16 cellular contexts compared by ENCODE assay signal in genomic region chr13:69820180-69820579, GRCh38.
A peak's percentile ranks its signal among the peaks of the same experiment; 100 is the strongest.
DNase-seq lines count a peak whose midpoint lies in the region; ATAC-seq and TF ChIP-seq lines count a peak whose summit lies in the region.
"Had no signal": no experiment of that assay in that cellular context is flagged by ENCODE, and none has a peak within 500 bp of the region (broad histone marks: within the 10 kb centered on the region; RNA-seq: fewer than 3 reads in every experiment).

No MANE protein-coding gene starts in this region.

- H3K27ac ChIP-seq in Karpas-422 (ENCODE audit: low read length): no peak overlapping the region
- no peak overlapping the region for H3K27ac ChIP-seq in SU-DHL-6 (ENCODE audit: low read depth, low read length)
- H3K27ac ChIP-seq: BLaER1 treated with 17β-estradiol and CSF1 and Interleukin-3, amounts not matched to agents 10 nM and 100 nM; HL-60 had no signal

- H3K4me1 ChIP-seq in BE2C (peaks cover 18% of the 10 kb centered on the region; the same call in 1 of the 2 replicates), Karpas-422 (ENCODE audit: low read length) (no peaks in the 10 kb centered on the region)
- H3K4me1 ChIP-seq: BLaER1 treated with 17β-estradiol and CSF1 and Interleukin-3, amounts not matched to agents 10 nM and 100 nM had no signal

- H3F3A ChIP-seq in SU-DHL-6 (ENCODE audit: insufficient read depth): no peaks in the 10 kb centered on the region

- H3K9me2 ChIP-seq in Karpas-422 (replicated peaks; ENCODE audit: insufficient read depth, low read length) (no peaks in the 10 kb centered on the region), SU-DHL-6 (replicated peaks; ENCODE audit: insufficient read depth, low read length) (no peaks in the 10 kb centered on the region)

- no peaks in the 10 kb centered on the region for H3K27me3 ChIP-seq in BE2C
- no peaks in the 10 kb centered on the region for H3K27me3 ChIP-seq in Karpas-422 (ENCODE audit: low read length)
- H3K27me3 ChIP-seq in SU-DHL-6 (ENCODE audit: low read length): no peaks in the 10 kb centered on the region
- H3K27me3 ChIP-seq: BLaER1 treated with 17β-estradiol and CSF1 and Interleukin-3, amounts not matched to agents 10 nM and 100 nM had no signal

- H2AFZ ChIP-seq in Karpas-422 (ENCODE audit: low read length): peak overlapping the region; percentile 81; the same call in 1 of the 2 replicates
- peak overlapping the region; percentile 89 for H2AFZ ChIP-seq in SU-DHL-6 (ENCODE audit: low read depth, low read length, severe bottlenecking)

- H3K79me2 ChIP-seq in Karpas-422 (ENCODE audit: low read length): no peaks in the 10 kb centered on the region
- no peaks in the 10 kb centered on the region for H3K79me2 ChIP-seq in SU-DHL-6 (ENCODE audit: insufficient read depth, low read length)

- H3K9ac ChIP-seq in Karpas-422 (ENCODE audit: low read length): no peak overlapping the region
- H3K9ac ChIP-seq in SU-DHL-6 (ENCODE audit: low read length): no peak overlapping the region
- H3K9ac ChIP-seq: BLaER1 treated with 17β-estradiol and CSF1 and Interleukin-3, amounts not matched to agents 10 nM and 100 nM had no signal

- no peak for TF ChIP-seq CTCF in BE2C (IDR thresholded peaks at IDR 0.05; ENCODE audit: low read depth, low read length)
- TF ChIP-seq CTCF in SU-DHL-6 (IDR thresholded peaks at IDR 0.05; ENCODE audit: insufficient read depth, low read length, poor library complexity, severe bottlenecking): no peak

- no peak for DNase-seq in BE2C
- DNase-seq in Karpas-422: no peak
- peak; percentile 28 for DNase-seq in OCI-M1 (lab: John Stamatoyannopoulos, UW)
- no peak for DNase-seq in epidermal melanocyte (ENCODE audit: insufficient read length, low spot score)
- DNase-seq in activated CD4-positive, alpha-beta T cell treated with anti-CD3 and anti-CD28 coated beads for 4 hours: no peak
- DNase-seq in stimulated activated effector memory CD8-positive, alpha-beta T cell treated with anti-CD3 and anti-CD28 coated beads, Interleukin-12 subunit alpha, Interleukin-12 subunit beta, amount 100 ng/mL, for 72 hours (ENCODE audit: low spot score in 2 of 2): no peak
- DNase-seq: 8988T; Calu3; CD8-positive, alpha-beta T cell; DMS79 treated with DMSO at 0.1 percent for 48 hours; GF-D8; H9 had no signal

- no peaks in the 10 kb centered on the region for H3K36me3 Mint-ChIP-seq in stimulated activated effector memory CD8-positive, alpha-beta T cell treated with anti-CD3 and anti-CD28 coated beads, Interleukin-12 subunit alpha, Interleukin-12 subunit beta, amount 100 ng/mL, for 72 hours
- H3K36me3 Mint-ChIP-seq: CD8-positive, alpha-beta T cell had no signal

- no peak overlapping the region for H3K4me3 Mint-ChIP-seq in stimulated activated effector memory CD8-positive, alpha-beta T cell treated with anti-CD3 and anti-CD28 coated beads, Interleukin-12 subunit alpha, Interleukin-12 subunit beta, amount 100 ng/mL, for 72 hours
- H3K4me3 Mint-ChIP-seq: CD8-positive, alpha-beta T cell; H9 had no signal

- no peak for ATAC-seq in HG02938 (IDR thresholded peaks at IDR 0.05; ENCODE audit: unreplicated experiment)
- no peak for ATAC-seq in stimulated activated effector memory CD8-positive, alpha-beta T cell treated with anti-CD3 and anti-CD28 coated beads, Interleukin-12 subunit alpha, Interleukin-12 subunit beta, amount 100 ng/mL, for 72 hours
- ATAC-seq: CD8-positive, alpha-beta T cell had no signal

- H3K4me2 ChIP-seq in Karpas-422 (ENCODE audit: low read depth, low read length, poor library complexity, severe bottlenecking) (peak overlapping the region; percentile 23), SU-DHL-6 (ENCODE audit: low read depth, low read length, poor library complexity, severe bottlenecking) (peak overlapping the region; percentile 46)
- H3K4me2 ChIP-seq: BLaER1 treated with 17β-estradiol and CSF1 and Interleukin-3, amounts not matched to agents 10 nM and 100 nM had no signal

- H3K9me3 ChIP-seq in BE2C: no peaks in the 10 kb centered on the region
- H3K9me3 ChIP-seq in Karpas-422 (ENCODE audit: low read length): no peaks in the 10 kb centered on the region
- H3K9me3 ChIP-seq in SU-DHL-6 (ENCODE audit: insufficient read depth, low read length): no peaks in the 10 kb centered on the region
- H3K9me3 ChIP-seq: BLaER1 treated with 17β-estradiol and CSF1 and Interleukin-3, amounts not matched to agents 10 nM and 100 nM had no signal

- H3K4me3 ChIP-seq in BE2C (ENCODE audit: low read depth, low read length) (0 out of 2 replicates have a peak overlapping the region, but pooled peaks have one; percentile 4), Karpas-422 (ENCODE audit: low read length) (no peak overlapping the region), SU-DHL-6 (ENCODE audit: insufficient read depth, low read length, poor library complexity, severe bottlenecking) (no peak overlapping the region)
- H3K4me3 ChIP-seq: BLaER1 treated with 17β-estradiol and CSF1 and Interleukin-3, amounts not matched to agents 10 nM and 100 nM had no signal

- H3K27ac Mint-ChIP-seq in stimulated activated effector memory CD8-positive, alpha-beta T cell treated with anti-CD3 and anti-CD28 coated beads, Interleukin-12 subunit alpha, Interleukin-12 subunit beta, amount 100 ng/mL, for 72 hours: no peak overlapping the region
- H3K27ac Mint-ChIP-seq: CD8-positive, alpha-beta T cell; H9 had no signal

- H3K9me3 Mint-ChIP-seq in stimulated activated effector memory CD8-positive, alpha-beta T cell treated with anti-CD3 and anti-CD28 coated beads, Interleukin-12 subunit alpha, Interleukin-12 subunit beta, amount 100 ng/mL, for 72 hours: peaks cover 6% of the 10 kb centered on the region

- H3K36me3 ChIP-seq in BE2C: no peaks in the 10 kb centered on the region
- no peaks in the 10 kb centered on the region for H3K36me3 ChIP-seq in Karpas-422 (ENCODE audit: insufficient read depth, low read length)
- no peaks in the 10 kb centered on the region for H3K36me3 ChIP-seq in SU-DHL-6 (ENCODE audit: low read length)
- H3K36me3 ChIP-seq: BLaER1 treated with 17β-estradiol and CSF1 and Interleukin-3, amounts not matched to agents 10 nM and 100 nM had no signal

- no peaks in the 10 kb centered on the region for H3K4me1 Mint-ChIP-seq in stimulated activated effector memory CD8-positive, alpha-beta T cell treated with anti-CD3 and anti-CD28 coated beads, Interleukin-12 subunit alpha, Interleukin-12 subunit beta, amount 100 ng/mL, for 72 hours
- H3K4me1 Mint-ChIP-seq: H9 had no signal

- H4K20me1 ChIP-seq in Karpas-422 (ENCODE audit: insufficient read depth, low read depth, low read length) (no peaks in the 10 kb centered on the region), SU-DHL-6 (ENCODE audit: low read depth, low read length) (no peaks in the 10 kb centered on the region)
- H4K20me1 ChIP-seq: BLaER1 treated with 17β-estradiol and CSF1 and Interleukin-3, amounts not matched to agents 10 nM and 100 nM had no signal
